Comparison of ENCODE assay signal across 8 cellular contexts in the genomic region with DNA sequence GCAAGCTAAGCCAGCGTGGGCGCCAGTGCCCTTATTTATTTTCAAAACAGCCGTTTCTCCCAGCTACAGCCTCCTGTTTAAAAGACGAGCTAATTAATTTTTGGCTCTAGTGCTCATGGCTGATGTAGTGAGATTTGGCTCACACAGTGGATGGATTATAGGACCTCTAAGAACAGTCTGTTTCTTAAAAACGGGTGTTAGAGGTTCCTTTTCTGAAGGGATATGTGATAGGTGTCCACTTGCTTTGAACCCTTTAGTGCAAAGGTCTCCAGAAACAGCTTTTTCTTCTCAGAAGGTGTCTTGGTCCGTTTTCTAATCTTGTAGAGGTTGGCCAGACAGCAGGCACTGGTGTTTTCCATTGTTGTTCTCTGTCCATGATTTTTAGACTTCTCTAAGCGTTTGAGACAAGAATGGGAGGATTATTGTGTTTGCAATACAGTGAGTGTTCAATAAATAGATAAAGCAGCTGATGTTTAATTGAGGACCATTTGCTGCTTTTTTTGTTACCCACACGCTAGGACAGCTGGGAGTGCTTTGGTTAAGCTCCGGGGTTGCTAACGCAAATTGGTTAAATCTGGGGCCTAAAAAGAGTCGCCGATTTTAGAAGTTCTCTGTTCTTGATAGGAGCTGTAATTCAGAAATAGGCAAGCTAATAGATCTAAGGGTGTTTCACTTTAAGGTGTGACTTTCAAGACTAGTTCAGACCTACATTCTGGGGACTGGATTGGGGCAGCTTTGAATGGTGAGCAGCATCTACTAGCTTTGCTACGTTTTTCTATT. TPM values are rescaled to one million over a fixed set of nuclear protein-coding genes. Genes with fewer than 3 reads are reported as not detected.
A peak's percentile ranks its signal among the peaks of the same experiment; 100 is the strongest.
DNase-seq lines count a peak whose midpoint lies in the region; ATAC-seq and TF ChIP-seq lines count a peak whose summit lies in the region.

No MANE protein-coding gene starts in this region.

- H3K9me3 Mint-ChIP-seq in nephron, result no peaks in the 10 kb centered on the region

- H3K4me1 ChIP-seq in SJCRH30, result no peaks in the 10 kb centered on the region
- peaks cover 11% of the 10 kb centered on the region for H3K4me1 ChIP-seq in endocrine pancreas (ENCODE audit: control insufficient read depth, insufficient read depth, low read length)

- DNase-seq in NCI-H1436 (lab: John Stamatoyannopoulos, UW) (peak; percentile 10), NCI-H1436 treated with DMSO at 0.1 percent for 48 hours (lab: John Stamatoyannopoulos, UW) (no peak), SJCRH30 (no peak), KBM-7 (no peak)

- peak overlapping the region; percentile 91 to 98 (median 94) for H3K4me3 Mint-ChIP-seq in nephron

- peak overlapping the region; percentile 70 for H3K9ac ChIP-seq in endocrine pancreas (ENCODE audit: control insufficient read depth, insufficient read depth, low read length)

- no peaks in the 10 kb centered on the region for H3K27me3 Mint-ChIP-seq in nephron (ENCODE audit: low read depth)

- H3K4me1 Mint-ChIP-seq in nephron, result peaks cover 28% of the 10 kb centered on the region

- H3K36me3 ChIP-seq in SJCRH30 (no peaks in the 10 kb centered on the region), endocrine pancreas (ENCODE audit: control insufficient read depth, insufficient read depth, low read length) (no peaks in the 10 kb centered on the region)

- H3K9me3 ChIP-seq in SJCRH30 (replicated peaks) (no peaks in the 10 kb centered on the region), endocrine pancreas (ENCODE audit: control insufficient read depth, low read length) (no peaks in the 10 kb centered on the region)

- TF ChIP-seq CTCF in nephron (IDR thresholded peaks at IDR 0.05; ENCODE audit: unreplicated experiment in 3 of 3), result no peak

- in situ Hi-C loops in KBM-7 (cut with MboI; ENCODE audit: low pct_unique_long_range_greater_than_20kb, low sequenced_read_pairs), result no loop called here

- peak overlapping the region; percentile 77 for H3K4me3 ChIP-seq in SJCRH30
- peak overlapping the region; percentile 79 for H3K4me3 ChIP-seq in endocrine pancreas (ENCODE audit: control insufficient read depth, insufficient read depth, low read length)

- no peak overlapping the region; the same call in 1 of the 2 replicates for H3K27ac ChIP-seq in SJCRH30

- ATAC-seq in HG03108 (IDR thresholded peaks at IDR 0.05; ENCODE audit: unreplicated experiment), result peak; percentile 2
- no peak for ATAC-seq in GM18868 (IDR thresholded peaks at IDR 0.05; ENCODE audit: unreplicated experiment)

- no peaks in the 10 kb centered on the region for H3K36me3 Mint-ChIP-seq in nephron (ENCODE audit: low read depth)

- H3K27me3 ChIP-seq in SJCRH30 (no peaks in the 10 kb centered on the region), endocrine pancreas (ENCODE audit: control insufficient read depth, insufficient read depth, low read length) (no peaks in the 10 kb centered on the region)

- H3K27ac Mint-ChIP-seq in nephron, result peak overlapping the region; percentile 97 to 99 (median 98)

RNA-seq across cellular contexts. Expression of a gene that starts 1.0 kb away (rescaled TPM):
- total RNA-seq in SJCRH30 (2014; rRNA removed; shearing (Covaris generic)), result 3.6 and 5.2 TPM in 2 replicates

RNA-seq across cellular contexts. Expression of a gene that starts 7.8 kb away (rescaled TPM):
- not detected in 2 replicates for total RNA-seq in SJCRH30 (2014; rRNA removed; shearing (Covaris generic))
